In the genomic region with DNA sequence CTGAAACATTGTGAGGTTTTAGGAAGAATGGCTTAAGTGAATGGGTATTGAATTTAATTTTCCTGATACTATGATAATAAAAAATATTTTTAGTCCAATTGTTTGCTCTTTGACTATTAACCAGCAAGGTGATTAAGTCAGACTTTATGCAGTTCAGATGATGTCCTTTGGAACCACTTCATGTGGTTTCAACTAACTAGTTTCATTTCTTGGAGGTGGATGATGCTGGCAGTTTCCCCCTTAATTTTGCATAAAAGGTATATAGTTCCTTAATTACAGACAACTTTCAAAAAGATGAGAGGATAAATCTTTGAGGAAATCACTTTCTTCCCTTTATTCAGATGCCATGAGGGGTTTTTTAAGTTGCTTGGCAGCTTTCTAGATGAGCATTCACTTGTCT, we compare ENCODE assay signal across 12 cellular contexts.
DNase-seq lines count a peak whose midpoint lies in the region; ATAC-seq and TF ChIP-seq lines count a peak whose summit lies in the region.
"Had no signal": no experiment of that assay in that cellular context is flagged by ENCODE, and none has a peak within 500 bp of the region (broad histone marks: within the 10 kb centered on the region; RNA-seq: fewer than 3 reads in every experiment).

No MANE protein-coding gene starts in this region.

- H3K27me3 ChIP-seq in H7 (ENCODE audit: control insufficient read depth, insufficient read depth, low read length): no peaks in the 10 kb centered on the region
- H3K27me3 ChIP-seq: adrenal gland had no signal

- peaks cover 0 to 3% (median 0%) of the 10 kb centered on the region in 7 donors for H3K9me3 Mint-ChIP-seq in CD14-positive monocyte
- peaks cover 7% of the 10 kb centered on the region for H3K9me3 Mint-ChIP-seq in T-helper 2 cell treated with Interferon-gamma antibody and Interleukin-4, amounts not matched to agents 5 μg/mL and 100 μg/mL, for 36 hours
- H3K9me3 Mint-ChIP-seq: natural killer cell had no signal

- peak overlapping the region in 5 of 7 donors; percentile 17 to 79 (median 47) for H3K27ac Mint-ChIP-seq in CD14-positive monocyte
- no peak overlapping the region for H3K27ac Mint-ChIP-seq in T-helper 2 cell treated with Interferon-gamma antibody and Interleukin-4, amounts not matched to agents 5 μg/mL and 100 μg/mL, for 36 hours
- H3K27ac Mint-ChIP-seq: natural killer cell had no signal

- peaks cover 3 to 4% of the 10 kb centered on the region in 2 donors for H3K36me3 Mint-ChIP-seq in CD14-positive monocyte
- peaks cover 8% of the 10 kb centered on the region for H3K36me3 Mint-ChIP-seq in T-helper 2 cell treated with Interferon-gamma antibody and Interleukin-4, amounts not matched to agents 5 μg/mL and 100 μg/mL, for 36 hours (ENCODE audit: low read depth)
- H3K36me3 Mint-ChIP-seq: natural killer cell had no signal

- peaks cover 0 to 2% (median 0%) of the 10 kb centered on the region in 3 donors for H3K27me3 Mint-ChIP-seq in CD14-positive monocyte (ENCODE audit: low read depth in 3 of 3)
- H3K27me3 Mint-ChIP-seq in T-helper 2 cell treated with Interferon-gamma antibody and Interleukin-4, amounts not matched to agents 5 μg/mL and 100 μg/mL, for 36 hours (ENCODE audit: low read depth): no peaks in the 10 kb centered on the region

- intact Hi-C loops in CD14-positive monocyte (cut with micrococcal nuclease): no loop called here

- no peak overlapping the region for H3K4me3 Mint-ChIP-seq in CD14-positive monocyte
- peak overlapping the region; percentile 20 for H3K4me3 Mint-ChIP-seq in T-helper 2 cell treated with Interferon-gamma antibody and Interleukin-4, amounts not matched to agents 5 μg/mL and 100 μg/mL, for 36 hours
- H3K4me3 Mint-ChIP-seq: natural killer cell had no signal

- DNase-seq in CD14-positive monocyte (ENCODE audit: low spot score): no peak
- no peak for DNase-seq in T-helper 2 cell treated with Interferon-gamma antibody and Interleukin-4, amounts not matched to agents 5 μg/mL and 100 μg/mL, for 36 hours (ENCODE audit: low spot score)
- no peak for DNase-seq in NCI-H2081 (lab: John Stamatoyannopoulos, UW)
- DNase-seq in H7: no peak
- DNase-seq in NCI-H524 treated with DMSO at 0.1 percent for 48 hours (lab: John Stamatoyannopoulos, UW): no peak
- DNase-seq in NCI-H526 (lab: John Stamatoyannopoulos, UW): no peak
- DNase-seq: activated CD4-positive, CD25-positive, alpha-beta regulatory T cell treated with anti-CD3 and anti-CD28 coated beads, Interleukin-2, amount 50 U/mL, for 72 hours; adrenal gland; natural killer cell; NCI-H1436 had no signal

- TF ChIP-seq CTCF in CD14-positive monocyte (IDR thresholded peaks at IDR 0.05): no peak

- peaks cover 9% of the 10 kb centered on the region for H3K36me3 ChIP-seq in H7 (replicated peaks; ENCODE audit: control insufficient read depth, insufficient read depth, low read length)
- H3K36me3 ChIP-seq: adrenal gland had no signal

- peaks cover 47% of the 10 kb centered on the region for H3K4me1 Mint-ChIP-seq in CD14-positive monocyte
- peaks cover 30% of the 10 kb centered on the region for H3K4me1 Mint-ChIP-seq in T-helper 2 cell treated with Interferon-gamma antibody and Interleukin-4, amounts not matched to agents 5 μg/mL and 100 μg/mL, for 36 hours (ENCODE audit: low read depth)

- peak; percentile 80 for ATAC-seq in GM19351 (IDR thresholded peaks at IDR 0.05; ENCODE audit: unreplicated experiment)
- ATAC-seq in HG03135 (IDR thresholded peaks at IDR 0.05; ENCODE audit: unreplicated experiment): peak; percentile 81
- ATAC-seq: natural killer cell had no signal

- no peak overlapping the region for H3K4me3 ChIP-seq in H7 (ENCODE audit: insufficient read depth, low read depth, low read length)
- H3K4me3 ChIP-seq: adrenal gland had no signal
